ENCODE assay signal across 1 cellular context in the genomic region with DNA sequence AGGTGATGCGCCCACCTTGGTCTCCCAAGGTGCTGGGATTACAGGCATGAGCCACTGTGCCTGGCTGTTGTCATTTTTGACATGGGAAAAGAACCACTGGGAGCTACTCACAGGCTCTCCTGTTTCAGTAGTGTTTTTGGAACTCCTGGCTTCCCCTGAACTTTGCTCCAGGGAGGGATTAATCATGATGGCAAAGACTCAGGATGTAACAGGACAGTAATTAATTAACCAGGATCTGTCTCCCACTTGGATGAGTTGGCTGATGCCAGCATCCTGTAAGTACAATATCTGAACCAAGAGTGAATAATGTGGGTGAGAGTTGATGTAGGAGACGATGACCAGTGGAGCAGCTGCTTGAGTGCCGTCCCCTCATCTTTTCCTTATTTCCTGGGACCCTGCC.
TF ChIP-seq lines count a peak whose summit lies in the region.

No MANE protein-coding gene starts in this region.

TF ChIP-seq in HEK293T, 16 proteins besides CTCF, POLR2A, EP300 and RAD21 (continued from another document):
- TF ChIP-seq LEF1 (IDR thresholded peaks at IDR 0.05; ENCODE audit: borderline replicate concordance) = no peak
- no peak for TF ChIP-seq SP1 (IDR thresholded peaks at IDR 0.05)
- TF ChIP-seq HDGF (IDR thresholded peaks at IDR 0.05; ENCODE audit: borderline replicate concordance) = no peak
- no peak for TF ChIP-seq ZNF384 (IDR thresholded peaks at IDR 0.05)
- TF ChIP-seq, protein P1, sequence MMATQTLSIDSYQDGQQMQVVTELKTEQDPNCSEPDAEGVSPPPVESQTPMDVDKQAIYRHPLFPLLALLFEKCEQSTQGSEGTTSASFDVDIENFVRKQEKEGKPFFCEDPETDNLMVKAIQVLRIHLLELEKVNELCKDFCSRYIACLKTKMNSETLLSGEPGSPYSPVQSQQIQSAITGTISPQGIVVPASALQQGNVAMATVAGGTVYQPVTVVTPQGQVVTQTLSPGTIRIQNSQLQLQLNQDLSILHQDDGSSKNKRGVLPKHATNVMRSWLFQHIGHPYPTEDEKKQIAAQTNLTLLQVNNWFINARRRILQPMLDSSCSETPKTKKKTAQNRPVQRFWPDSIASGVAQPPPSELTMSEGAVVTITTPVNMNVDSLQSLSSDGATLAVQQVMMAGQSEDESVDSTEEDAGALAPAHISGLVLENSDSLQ (IDR thresholded peaks at IDR 0.05) = no peak
- no peak for TF ChIP-seq SUZ12 (IDR thresholded peaks at IDR 0.05)
- no peak for TF ChIP-seq BHLHE40 (IDR thresholded peaks at IDR 0.05; ENCODE audit: borderline replicate concordance)
- TF ChIP-seq L3MBTL2 (conservative IDR thresholded peaks at IDR 0.05) = no peak
- no peak for TF ChIP-seq NFRKB (IDR thresholded peaks at IDR 0.05)
TF ChIP-seq in HEK293T: peak in this region for 0.
